In genomic region chr17:28725166-28725659, GRCh38 we compare ENCODE assay signal across 8 cellular contexts. TPM values are rescaled to one million over a fixed set of nuclear protein-coding genes. Genes with fewer than 3 reads are reported as not detected.
DNase-seq lines count a peak whose midpoint lies in the region; ATAC-seq lines count a peak whose summit lies in the region.

No MANE protein-coding gene starts in this region.

- H3K36me3 Mint-ChIP-seq in activated T-helper 17 cell treated with anti-CD3 and anti-CD28 coated beads, Interleukin-2, amount 50 U/mL, for 72 hours (ENCODE audit: low read depth), result peaks cover 74% of the 10 kb centered on the region

- peaks cover 27% of the 10 kb centered on the region for H3K4me1 Mint-ChIP-seq in activated T-helper 17 cell treated with anti-CD3 and anti-CD28 coated beads, Interleukin-2, amount 50 U/mL, for 72 hours

- H3K9me3 Mint-ChIP-seq in activated T-helper 17 cell treated with anti-CD3 and anti-CD28 coated beads, Interleukin-2, amount 50 U/mL, for 72 hours, result no peaks in the 10 kb centered on the region

- H3K4me3 ChIP-seq in iPS-11a (ENCODE audit: low read depth, low read length), result peak overlapping the region; percentile 74

- H3K27me3 Mint-ChIP-seq in activated T-helper 17 cell treated with anti-CD3 and anti-CD28 coated beads, Interleukin-2, amount 50 U/mL, for 72 hours, result no peaks in the 10 kb centered on the region

- ATAC-seq in activated T-helper 17 cell treated with anti-CD3 and anti-CD28 coated beads, Interleukin-2, amount 50 U/mL, for 72 hours (replicated peaks), result no peak

- H3K4me3 Mint-ChIP-seq in activated T-helper 17 cell treated with anti-CD3 and anti-CD28 coated beads, Interleukin-2, amount 50 U/mL, for 72 hours, result peak overlapping the region; percentile 100

- peak; percentile 54 for DNase-seq in SKM-1 treated with dmso at 0.1 percent for 144 hours (lab: John Stamatoyannopoulos, UW; ENCODE audit: unreplicated experiment)
- no peak for DNase-seq in SKM-1 (lab: John Stamatoyannopoulos, UW; ENCODE audit: unreplicated experiment)
- DNase-seq in NCI-H146 (lab: John Stamatoyannopoulos, UW), result peak; percentile 48
- peak; percentile 67 for DNase-seq in stimulated activated CD8-positive, alpha-beta memory T cell treated with anti-CD3 and anti-CD28 coated beads, Interleukin-4, amount 100 ng/mL, for 48 hours
- no peak for DNase-seq in RPMI8226
- DNase-seq in AG20443 (ENCODE audit: low spot score), result no peak

- H3K27ac Mint-ChIP-seq in activated T-helper 17 cell treated with anti-CD3 and anti-CD28 coated beads, Interleukin-2, amount 50 U/mL, for 72 hours, result peak overlapping the region; percentile 67

RNA-seq across cellular contexts. Expression of gene TLCD1, which starts 0.8 kb away (rescaled TPM):
- total RNA-seq in activated T-helper 17 cell treated with anti-CD3 and anti-CD28 coated beads, Interleukin-2, amount 50 U/mL, for 72 hours, result 10 to 100 TPM in 1 of 2 donors, 1 to 10 TPM in 1; 4.8 to 13.4 TPM

RNA-seq across cellular contexts. Expression of gene NEK8, which starts 3.4 kb away (rescaled TPM):
- total RNA-seq in activated T-helper 17 cell treated with anti-CD3 and anti-CD28 coated beads, Interleukin-2, amount 50 U/mL, for 72 hours, result 1 to 10 TPM; 4.9 to 9.2 TPM

RNA-seq across cellular contexts. Expression of gene RPL23A, which starts 5.4 kb away (rescaled TPM):
- 1,000 to 10,000 TPM; 2,238 to 2,546 TPM for total RNA-seq in activated T-helper 17 cell treated with anti-CD3 and anti-CD28 coated beads, Interleukin-2, amount 50 U/mL, for 72 hours

RNA-seq across cellular contexts. Expression of gene RAB34, which starts 7.5 kb away (rescaled TPM):
- total RNA-seq in activated T-helper 17 cell treated with anti-CD3 and anti-CD28 coated beads, Interleukin-2, amount 50 U/mL, for 72 hours, result 10 to 100 TPM in 1 of 2 donors, 1 to 10 TPM in 1; 4.1 to 22.4 TPM

RNA-seq across cellular contexts. Expression of gene PROCA1, which starts 13.5 kb away (rescaled TPM):
- total RNA-seq in activated T-helper 17 cell treated with anti-CD3 and anti-CD28 coated beads, Interleukin-2, amount 50 U/mL, for 72 hours, result 10 to 100 TPM in 1 of 2 donors, 1 to 10 TPM in 1; 4.4 to 12.4 TPM

Comparison
In these comparisons a context has a peak if more than half of its experiments do, and no peak if none do; other contexts are left out.
1. DNase-seq: peak in SKM-1 treated with dmso at 0.1 percent for 144 hours (single experiment), NCI-H146 (single experiment) and stimulated activated CD8-positive, alpha-beta memory T cell treated with anti-CD3 and anti-CD28 coated beads, Interleukin-4, amount 100 ng/mL, for 48 hours (single experiment); none in SKM-1 (single experiment), RPMI8226 (single experiment) and AG20443 (single experiment).